1 cellular context compared by ENCODE assay signal in genomic region chr1:16983649-16984048, GRCh38.
TF ChIP-seq lines count a peak whose summit lies in the region.

No MANE protein-coding gene starts in this region.

TF ChIP-seq in HepG2, 621 proteins besides CTCF, POLR2A, EP300 and RAD21:
- TF ChIP-seq HINFP (CRISPR knock-in tag; IDR thresholded peaks at IDR 0.05; ENCODE audit: low read depth) (no peak), HNRNPK (IDR thresholded peaks at IDR 0.05; ENCODE audit: low read depth, low read length, poor library complexity, severe bottlenecking) (no peak), PLRG1 (conservative IDR thresholded peaks at IDR 0.05) (no peak), ZNF136 (CRISPR knock-in tag; IDR thresholded peaks at IDR 0.05; ENCODE audit: low read depth) (no peak), ZBTB49 (CRISPR knock-in tag; IDR thresholded peaks at IDR 0.05; ENCODE audit: borderline replicate concordance) (no peak), ZNF597 (CRISPR knock-in tag; IDR thresholded peaks at IDR 0.05) (no peak), ZNF768 (CRISPR knock-in tag; IDR thresholded peaks at IDR 0.05) (no peak), MED13 (CRISPR knock-in tag; IDR thresholded peaks at IDR 0.05) (no peak), ZSCAN21 (CRISPR knock-in tag; IDR thresholded peaks at IDR 0.05; ENCODE audit: borderline replicate concordance) (no peak)
TF ChIP-seq in HepG2: peak in this region for 0.
